8 cellular contexts compared by ENCODE assay signal in genomic region chr6:158686791-158687381, GRCh38. TPM values are rescaled to one million over a fixed set of nuclear protein-coding genes. Genes with fewer than 3 reads are reported as not detected.
DNase-seq lines count a peak whose midpoint lies in the region; ATAC-seq, FAIRE-seq and TF ChIP-seq lines count a peak whose summit lies in the region.
"Had no signal": no experiment of that assay in that cellular context is flagged by ENCODE, and none has a peak within 500 bp of the region (broad histone marks: within the 10 kb centered on the region; RNA-seq: fewer than 3 reads in every experiment).

No MANE protein-coding gene starts in this region.

- H3K36me3 ChIP-seq in small intestine (ENCODE audit: control insufficient read depth in 2 of 2, insufficient read depth in 2 of 2, low read length in 2 of 2) (peaks cover 0 to 2% of the 10 kb centered on the region in 2 donors), testis (ENCODE audit: low read depth, missing control alignments) (no peaks in the 10 kb centered on the region)

- no peak for FAIRE-seq in small intestine (lab: Jason Lieb, UNC)
- FAIRE-seq: colon had no signal

- H3K4me1 ChIP-seq in small intestine (ENCODE audit: control insufficient read depth in 2 of 2, insufficient read depth in 1 of 2, low read depth in 1 of 2, low read length in 1 of 2) (peaks cover 0 to 2% of the 10 kb centered on the region in 2 donors), testis (no peaks in the 10 kb centered on the region)

- 67 to 79% (median 68%) methylated on average over 7 of the region's 7 CpGs for WGBS in small intestine, 3 donors
- 85 to 87% methylated on average over 7 of the region's 7 CpGs for WGBS in testis, 2 donors

- peak; percentile 68 for DNase-seq in activated T-cell treated with anti-CD3 and anti-CD28 coated beads, Interleukin-2, amount 50 U/mL, for 1 hour
- DNase-seq in small intestine (peak; percentile 61), testis (no peak), DMS53 (lab: John Stamatoyannopoulos, UW) (no peak)

- H3K27me3 ChIP-seq in small intestine (ENCODE audit: control insufficient read depth in 2 of 2, insufficient read depth in 2 of 2, low read length in 2 of 2) (no peaks in the 10 kb centered on the region), testis (no peaks in the 10 kb centered on the region)

- intact Hi-C loops in testis (cut with DNase I; ENCODE audit: low total_unique reads): no loop called here

- TF ChIP-seq POLR2A in testis (IDR thresholded peaks at IDR 0.05): no peak

- H3K9me3 ChIP-seq in small intestine (ENCODE audit: control insufficient read depth, low read depth) (no peaks in the 10 kb centered on the region), testis (no peaks in the 10 kb centered on the region)

- H3K27ac ChIP-seq in small intestine (ENCODE audit: low read depth in 1 of 2, low read length in 1 of 2): peak overlapping the region; percentile 24 to 84
- no peak overlapping the region for H3K27ac ChIP-seq in testis

- ATAC-seq in GM19397 (IDR thresholded peaks at IDR 0.05; ENCODE audit: unreplicated experiment): peak; percentile 77
- ATAC-seq in HG03196 (IDR thresholded peaks at IDR 0.05; ENCODE audit: unreplicated experiment): peak; percentile 75
- no peak for ATAC-seq in GM18867 (IDR thresholded peaks at IDR 0.05; ENCODE audit: unreplicated experiment)

- no peak for TF ChIP-seq CTCF in testis (IDR thresholded peaks at IDR 0.05)

- H3K4me3 ChIP-seq in small intestine (ENCODE audit: low read depth in 1 of 2, low read length in 2 of 2) (no peak overlapping the region), testis (no peak overlapping the region)

RNA-seq across cellular contexts. Expression of gene SYTL3, which starts 37.0 kb away (rescaled TPM):
- polyA plus RNA-seq in small intestine (1 to 10 TPM; 3.6 to 5.7 (median 5.1) TPM), testis (ENCODE audit: insufficient read depth, low read depth, low replicate concordance) (7.0 TPM)
- total RNA-seq in testis: 10 to 100 TPM; 10.2 to 11.0 TPM

RNA-seq across cellular contexts. Expression of gene DYNLT1, which starts 42.3 kb away (rescaled TPM):
- polyA plus RNA-seq in small intestine (100 to 1,000 TPM; 242 to 451 (median 373) TPM), testis (ENCODE audit: insufficient read depth, low read depth, low replicate concordance) (319 TPM)
- total RNA-seq in testis: 100 to 1,000 TPM; 165 to 200 TPM

Comparison
In these comparisons a context has a peak if more than half of its experiments do, and no peak if none do; other contexts are left out.
1. DNase-seq: peak in activated T-cell treated with anti-CD3 and anti-CD28 coated beads, Interleukin-2, amount 50 U/mL, for 1 hour (single experiment) and small intestine (single experiment); none in testis (single experiment) and DMS53 (single experiment).
2. H3K27ac ChIP-seq: peak in small intestine (2 of 2); none in testis (0 of 2).